In genomic region chr7:95718556-95719410, GRCh38 we compare ENCODE assay signal across 8 cellular contexts. TPM values are rescaled to one million over a fixed set of nuclear protein-coding genes. Genes with fewer than 3 reads are reported as not detected.
DNase-seq lines count a peak whose midpoint lies in the region; ATAC-seq and FAIRE-seq lines count a peak whose summit lies in the region.

No MANE protein-coding gene starts in this region.

- no peak for FAIRE-seq in HTR-8/SVneo (lab: Jason Lieb, UNC)

- no peak for ATAC-seq in stimulated activated memory B cell treated with anti-CD40 and anti-IgM and Interleukin-4, amounts not matched to agents 10 μg/mL and 1 μg/mL and 100 μg/mL, for 72 hours
- ATAC-seq in HG03342 (IDR thresholded peaks at IDR 0.05; ENCODE audit: unreplicated experiment): no peak
- ATAC-seq in GM18907 (IDR thresholded peaks at IDR 0.05; ENCODE audit: unreplicated experiment): no peak

- DNase-seq in COR-L47 (lab: John Stamatoyannopoulos, UW) (peak; percentile 44), HTR-8/SVneo (ENCODE audit: insufficient read length, low spot score) (peak; percentile 2), SK-N-DZ (ENCODE audit: low spot score) (peak; percentile 31), left kidney (ENCODE audit: low read depth, low spot score) (peak; percentile 8), NCI-H524 treated with DMSO at 0.1 percent for 48 hours (lab: John Stamatoyannopoulos, UW) (no peak)

- H3K27me3 Mint-ChIP-seq in stimulated activated memory B cell treated with anti-CD40 and anti-IgM and Interleukin-4, amounts not matched to agents 10 μg/mL and 1 μg/mL and 100 μg/mL, for 72 hours: peaks cover 18% of the 10 kb centered on the region

- no peak overlapping the region for H3K27ac Mint-ChIP-seq in stimulated activated memory B cell treated with anti-CD40 and anti-IgM and Interleukin-4, amounts not matched to agents 10 μg/mL and 1 μg/mL and 100 μg/mL, for 72 hours

- peaks cover 14% of the 10 kb centered on the region for H3K4me1 Mint-ChIP-seq in stimulated activated memory B cell treated with anti-CD40 and anti-IgM and Interleukin-4, amounts not matched to agents 10 μg/mL and 1 μg/mL and 100 μg/mL, for 72 hours

- no peak overlapping the region for H3K4me3 Mint-ChIP-seq in stimulated activated memory B cell treated with anti-CD40 and anti-IgM and Interleukin-4, amounts not matched to agents 10 μg/mL and 1 μg/mL and 100 μg/mL, for 72 hours

- H3K9me3 Mint-ChIP-seq in stimulated activated memory B cell treated with anti-CD40 and anti-IgM and Interleukin-4, amounts not matched to agents 10 μg/mL and 1 μg/mL and 100 μg/mL, for 72 hours: no peaks in the 10 kb centered on the region

- no peaks in the 10 kb centered on the region for H3K36me3 Mint-ChIP-seq in stimulated activated memory B cell treated with anti-CD40 and anti-IgM and Interleukin-4, amounts not matched to agents 10 μg/mL and 1 μg/mL and 100 μg/mL, for 72 hours

RNA-seq across cellular contexts. Expression of gene DYNC1I1, which starts 53.6 kb away (rescaled TPM):
- polyA plus RNA-seq in SK-N-DZ (2014; cell fraction: cytosol; rRNA removed): 0.51 and 0.59 TPM in 2 replicates
- 0.54 and 0.58 TPM in 2 replicates for polyA plus RNA-seq in SK-N-DZ (2014; cell fraction: nucleus; rRNA removed)
